ENCODE assay signal across 11 cellular contexts in genomic region chr19:3538965-3539742, GRCh38. TPM values are rescaled to one million over a fixed set of nuclear protein-coding genes. Genes with fewer than 3 reads are reported as not detected.
DNase-seq lines count a peak whose midpoint lies in the region; ATAC-seq and TF ChIP-seq lines count a peak whose summit lies in the region.
"Had no signal": no experiment of that assay in that cellular context is flagged by ENCODE, and none has a peak within 500 bp of the region (broad histone marks: within the 10 kb centered on the region; RNA-seq: fewer than 3 reads in every experiment).

Gene TEKTIP1, plus strand, starts transcription at chr19:3539174. Its CDS starts 4 bp downstream, at chr19:3539178.

- H3K36me3 ChIP-seq in endodermal cell (ENCODE audit: control insufficient read depth, insufficient read depth, low read length) = peaks cover 25% of the 10 kb centered on the region
- H3K36me3 ChIP-seq in smooth muscle cell (ENCODE audit: low read depth) = no peaks in the 10 kb centered on the region

- H2AFZ ChIP-seq in smooth muscle cell (ENCODE audit: low read depth) = no peak within 1 kb of the TSS

- H3K27me3 Mint-ChIP-seq in endodermal cell (ENCODE audit: insufficient read depth) (no peaks in the 10 kb centered on the region), progenitor cell of endocrine pancreas (no peaks in the 10 kb centered on the region)

- peaks cover 23% of the 10 kb centered on the region for H4K20me1 ChIP-seq in smooth muscle cell (ENCODE audit: low read depth)

- H3K79me2 ChIP-seq in smooth muscle cell (ENCODE audit: low read depth) = no peaks in the 10 kb centered on the region

- H3K4me1 Mint-ChIP-seq in endodermal cell = no peaks in the 10 kb centered on the region
- H3K4me1 Mint-ChIP-seq in progenitor cell of endocrine pancreas (ENCODE audit: low read depth) = peaks cover 4% of the 10 kb centered on the region

- H3K27ac ChIP-seq in endodermal cell (ENCODE audit: low read depth, low read length) (no peak within 1 kb of the TSS), smooth muscle cell (ENCODE audit: low read depth) (no peak within 1 kb of the TSS)

- H3F3A ChIP-seq in smooth muscle cell (ENCODE audit: low read depth) = peaks cover 12% of the 10 kb centered on the region

- no peak for TF ChIP-seq CTCF in endodermal cell (conservative IDR thresholded peaks at IDR 0.05)
- no peak for TF ChIP-seq CTCF in progenitor cell of endocrine pancreas (IDR thresholded peaks at IDR 0.05; ENCODE audit: unreplicated experiment)
- no peak for TF ChIP-seq CTCF in smooth muscle cell (IDR thresholded peaks at IDR 0.05; ENCODE audit: borderline replicate concordance, insufficient read depth, poor library complexity, severe bottlenecking)

- H3K4me3 Mint-ChIP-seq in endodermal cell = no peak within 1 kb of the TSS
- no peak within 1 kb of the TSS for H3K4me3 Mint-ChIP-seq in progenitor cell of endocrine pancreas (ENCODE audit: low read depth)

- H3K36me3 Mint-ChIP-seq in endodermal cell (ENCODE audit: low read depth) = peaks cover 33% of the 10 kb centered on the region
- H3K36me3 Mint-ChIP-seq in progenitor cell of endocrine pancreas (ENCODE audit: insufficient read depth) = peaks cover 10% of the 10 kb centered on the region

- H3K9me3 ChIP-seq in endodermal cell (ENCODE audit: control insufficient read depth, low read length) (no peaks in the 10 kb centered on the region), smooth muscle cell (replicated peaks; ENCODE audit: low read depth) (no peaks in the 10 kb centered on the region)

- no peak within 1 kb of the TSS for H3K4me3 ChIP-seq in endodermal cell (ENCODE audit: low read length)
- no peak within 1 kb of the TSS for H3K4me3 ChIP-seq in smooth muscle cell

- H3K27me3 ChIP-seq in endodermal cell (ENCODE audit: control insufficient read depth, insufficient read depth, low read length, poor library complexity, severe bottlenecking) (no peaks in the 10 kb centered on the region), smooth muscle cell (ENCODE audit: low read depth) (no peaks in the 10 kb centered on the region)

- H3K4me2 ChIP-seq in smooth muscle cell = no peak within 1 kb of the TSS

- no peaks in the 10 kb centered on the region for H3K4me1 ChIP-seq in endodermal cell (ENCODE audit: control insufficient read depth, insufficient read depth, low read length)
- H3K4me1 ChIP-seq in smooth muscle cell (ENCODE audit: low read depth) = no peaks in the 10 kb centered on the region

- peak; percentile 13 for DNase-seq in NCI-H82 (lab: John Stamatoyannopoulos, UW)
- no peak for DNase-seq in NCI-H82 treated with DMSO at 0.1 percent for 48 hours (lab: John Stamatoyannopoulos, UW; ENCODE audit: unreplicated experiment)
- DNase-seq in NCI-H2171 (lab: John Stamatoyannopoulos, UW) = peak; percentile 23
- peak; percentile 69 for DNase-seq in endodermal cell
- DNase-seq in progenitor cell of endocrine pancreas (ENCODE audit: low spot score, unreplicated experiment) = no peak
- no peak for DNase-seq in smooth muscle cell (lab: John Stamatoyannopoulos, UW; ENCODE audit: unreplicated experiment)
- DNase-seq: amniotic stem cell; occipital lobe; stimulated activated CD4-positive, alpha-beta T cell treated with anti-CD3 and anti-CD28 coated beads, Interleukin-1b, Interleukin-23, amount 100 ng/mL, for 48 hours had no signal

- no peak within 1 kb of the TSS for H3K27ac Mint-ChIP-seq in endodermal cell
- peak within 1 kb of the TSS; percentile 76 for H3K27ac Mint-ChIP-seq in progenitor cell of endocrine pancreas

- no peaks in the 10 kb centered on the region for H3K9me3 Mint-ChIP-seq in endodermal cell
- no peaks in the 10 kb centered on the region for H3K9me3 Mint-ChIP-seq in progenitor cell of endocrine pancreas (ENCODE audit: low read depth)

- 85% methylated on average over 19 to 27 of the region's 27 CpGs for WGBS in endodermal cell (ENCODE audit: insufficient coverage in 1 of 2, insufficient read length in 1 of 2), 2 experiments
- WGBS in smooth muscle cell (ENCODE audit: low lambda C conversion rate) = 72% methylated on average over 27 of the region's 27 CpGs

- H3K9ac ChIP-seq in endodermal cell (ENCODE audit: extremely low read depth, low read length, poor library complexity, severe bottlenecking) (no peak within 1 kb of the TSS), smooth muscle cell (ENCODE audit: low read depth) (no peak within 1 kb of the TSS)

- ATAC-seq in GM21619 (IDR thresholded peaks at IDR 0.05; ENCODE audit: unreplicated experiment) = no peak
- no peak for ATAC-seq in GM18511 (IDR thresholded peaks at IDR 0.05; ENCODE audit: unreplicated experiment)

RNA-seq across cellular contexts. Expression of gene TEKTIP1, which starts in this region (rescaled TPM):
- total RNA-seq in endodermal cell = 1 to 10 TPM; 4.6 to 5.7 TPM
- polyA plus RNA-seq in endodermal cell (2013, experiment 1 of 2) = 0.75 TPM
- 0.62 TPM for polyA plus RNA-seq in endodermal cell (2013, experiment 2 of 2)
- total RNA-seq in progenitor cell of endocrine pancreas = 3.8 and 4.0 TPM in 2 replicates
- not detected in 2 replicates for total RNA-seq in smooth muscle cell
- polyA plus RNA-seq in smooth muscle cell = 0.62 and 1.8 TPM in 2 replicates
- total RNA-seq: occipital lobe had no signal

Comparison
In these comparisons a context has a peak if more than half of its experiments do, and no peak if none do; other contexts are left out.
1. DNase-seq: peak in NCI-H82 (single experiment), NCI-H2171 (single experiment) and endodermal cell (single experiment); none in NCI-H82 treated with DMSO at 0.1 percent for 48 hours (single experiment), progenitor cell of endocrine pancreas (single experiment) and smooth muscle cell (single experiment).